8 cellular contexts compared by ENCODE assay signal in the genomic region with DNA sequence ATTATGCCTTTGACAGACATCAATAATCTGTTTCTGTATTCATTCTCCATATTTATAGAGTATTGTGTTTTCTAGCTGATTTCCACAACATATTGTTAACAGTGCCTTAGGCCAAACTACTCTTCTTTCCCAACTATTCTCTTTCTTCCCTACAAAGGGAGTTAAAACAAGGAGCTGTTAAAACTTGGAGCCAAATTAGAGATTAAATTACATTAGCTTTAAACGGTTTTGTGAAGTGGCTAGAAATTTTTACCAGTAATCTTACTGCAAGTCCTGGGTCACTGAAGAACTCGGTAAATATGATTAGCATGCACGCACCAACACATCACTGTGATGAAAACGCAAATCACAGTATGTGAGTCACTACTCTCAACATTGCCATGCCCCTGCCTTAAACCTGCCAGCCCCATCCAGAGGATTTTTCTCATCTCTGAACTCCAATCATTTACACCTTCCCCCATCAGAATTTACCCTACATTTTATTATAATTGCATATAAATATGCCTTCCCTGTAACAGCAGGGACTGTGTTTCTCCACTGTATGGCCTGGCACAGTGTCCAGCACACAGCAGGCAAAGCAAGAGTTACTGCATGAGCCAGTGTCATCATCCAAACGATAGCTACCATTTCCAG. TPM values are rescaled to one million over a fixed set of nuclear protein-coding genes. Genes with fewer than 3 reads are reported as not detected.
DNase-seq lines count a peak whose midpoint lies in the region; ATAC-seq and TF ChIP-seq lines count a peak whose summit lies in the region.

No MANE protein-coding gene starts in this region.

- peaks cover 48% of the 10 kb centered on the region for H3K36me3 Mint-ChIP-seq in CD8-positive, alpha-beta T cell
- peaks cover 11 to 20% (median 15%) of the 10 kb centered on the region in 3 donors for H3K36me3 Mint-ChIP-seq in immature natural killer cell
- peaks cover 38% of the 10 kb centered on the region for H3K36me3 Mint-ChIP-seq in stimulated activated naive CD8-positive, alpha-beta T cell treated with anti-CD3 and anti-CD28 coated beads, Interleukin-15, Interleukin-2, amounts not matched to agents 100 ng/mL and 50 ng/mL, for 24 hours (ENCODE audit: low read depth)

- no peak for DNase-seq in CD8-positive, alpha-beta T cell
- DNase-seq in adrenal gland (peak in 3 of 7 donors; percentile 23 to 26 (median 23)), immature natural killer cell (no peak), SIG-M5 treated with dmso at 0.1 percent for 504 hours (lab: John Stamatoyannopoulos, UW; ENCODE audit: unreplicated experiment) (no peak), NCI-H510A (lab: John Stamatoyannopoulos, UW) (no peak)

- peak overlapping the region; percentile 74 for H3K27ac Mint-ChIP-seq in CD8-positive, alpha-beta T cell
- peak overlapping the region; percentile 81 to 97 (median 96) for H3K27ac Mint-ChIP-seq in immature natural killer cell
- H3K27ac Mint-ChIP-seq in stimulated activated naive CD8-positive, alpha-beta T cell treated with anti-CD3 and anti-CD28 coated beads, Interleukin-15, Interleukin-2, amounts not matched to agents 100 ng/mL and 50 ng/mL, for 24 hours: peak overlapping the region; percentile 68

- POLR2A ChIA-PET in CD8-positive, alpha-beta T cell (lab: Charles Lee): interaction anchor here (0.9 to 3.6 kb wide), 7 partner anchors 10 to 546 kb away, joined by 3 to 37 read pairs (median 6); a partner anchor contains a TSS

- H3K9me3 ChIP-seq in CD8-positive, alpha-beta T cell (ENCODE audit: low read length): peaks cover 2% of the 10 kb centered on the region
- H3K9me3 ChIP-seq in KOPT-K1 (ENCODE audit: insufficient read depth, low read length, poor library complexity, severe bottlenecking): peaks cover 17% of the 10 kb centered on the region
- H3K9me3 ChIP-seq in adrenal gland (replicated peaks in 1 of 3): no peaks in the 10 kb centered on the region

- peaks cover 3% of the 10 kb centered on the region for H3K9me3 Mint-ChIP-seq in CD8-positive, alpha-beta T cell
- peaks cover 0 to 5% (median 0%) of the 10 kb centered on the region in 6 donors for H3K9me3 Mint-ChIP-seq in immature natural killer cell
- peaks cover 9% of the 10 kb centered on the region for H3K9me3 Mint-ChIP-seq in stimulated activated naive CD8-positive, alpha-beta T cell treated with anti-CD3 and anti-CD28 coated beads, Interleukin-15, Interleukin-2, amounts not matched to agents 100 ng/mL and 50 ng/mL, for 24 hours

- no peaks in the 10 kb centered on the region for H3K27me3 Mint-ChIP-seq in CD8-positive, alpha-beta T cell (ENCODE audit: low read depth)
- peaks cover 5 to 8% (median 5%) of the 10 kb centered on the region in 3 donors for H3K27me3 Mint-ChIP-seq in immature natural killer cell (ENCODE audit: low read depth in 3 of 3)
- H3K27me3 Mint-ChIP-seq in stimulated activated naive CD8-positive, alpha-beta T cell treated with anti-CD3 and anti-CD28 coated beads, Interleukin-15, Interleukin-2, amounts not matched to agents 100 ng/mL and 50 ng/mL, for 24 hours: no peaks in the 10 kb centered on the region

- no peaks in the 10 kb centered on the region for H3K27me3 ChIP-seq in CD8-positive, alpha-beta T cell (ENCODE audit: insufficient read depth, low read length)
- H3K27me3 ChIP-seq in adrenal gland: no peaks in the 10 kb centered on the region

- H3K27ac ChIP-seq in CD8-positive, alpha-beta T cell (ENCODE audit: low read depth, low read length): no peak overlapping the region
- H3K27ac ChIP-seq in KOPT-K1 (ENCODE audit: low read depth, low read length, poor library complexity, severe bottlenecking) (peak overlapping the region; percentile 71), adrenal gland (peak overlapping the region in 4 of 5 donors; percentile 82 to 98 (median 94))

- peaks cover 54% of the 10 kb centered on the region for H3K4me1 ChIP-seq in CD8-positive, alpha-beta T cell (ENCODE audit: insufficient read depth, low read length)
- H3K4me1 ChIP-seq in adrenal gland (replicated peaks in 1 of 2): peaks cover 39 to 62% of the 10 kb centered on the region in 2 donors

- CTCF ChIA-PET in CD8-positive, alpha-beta T cell (lab: Charles Lee): interaction anchor here (1.0 to 5.1 kb wide), 3 partner anchors 16 to 348 kb away, joined by 3 to 47 read pairs (median 8); a partner anchor contains a TSS

- intact Hi-C loops in CD8-positive, alpha-beta T cell (cut with DNase I, micrococcal nuclease): loop anchor here (1.0 to 10.0 kb wide), 11 partner anchors 44 to 1739 kb away; a partner anchor contains a TSS
- intact Hi-C loops in adrenal gland (cut with DNase I): no loop called here

- H3K4me3 Mint-ChIP-seq in CD8-positive, alpha-beta T cell: peak overlapping the region; percentile 90
- peak overlapping the region; percentile 86 to 92 (median 90) for H3K4me3 Mint-ChIP-seq in immature natural killer cell
- H3K4me3 Mint-ChIP-seq in stimulated activated naive CD8-positive, alpha-beta T cell treated with anti-CD3 and anti-CD28 coated beads, Interleukin-15, Interleukin-2, amounts not matched to agents 100 ng/mL and 50 ng/mL, for 24 hours: peak overlapping the region; percentile 90

- no peak for TF ChIP-seq POLR2A in adrenal gland (IDR thresholded peaks at IDR 0.05)

- WGBS in adrenal gland, 4 donors: 39 to 55% (median 45%) methylated on average over 5 of the region's 5 CpGs

- peak overlapping the region; percentile 47 for H3K4me3 ChIP-seq in CD8-positive, alpha-beta T cell (ENCODE audit: low read depth, low read length)
- peak overlapping the region in 1 of 4 donors; percentile 84 for H3K4me3 ChIP-seq in adrenal gland

- no peak for TF ChIP-seq CTCF in CD8-positive, alpha-beta T cell (IDR thresholded peaks at IDR 0.05)
- no peak for TF ChIP-seq CTCF in adrenal gland (IDR thresholded peaks at IDR 0.05)

- ATAC-seq in CD8-positive, alpha-beta T cell: no peak
- no peak for ATAC-seq in GM18873 (IDR thresholded peaks at IDR 0.05; ENCODE audit: low FRiP score, unreplicated experiment)

- peaks cover 67% of the 10 kb centered on the region for H3K4me1 Mint-ChIP-seq in CD8-positive, alpha-beta T cell (ENCODE audit: low read depth)
- peaks cover 44 to 71% of the 10 kb centered on the region in 2 donors for H3K4me1 Mint-ChIP-seq in immature natural killer cell
- H3K4me1 Mint-ChIP-seq in stimulated activated naive CD8-positive, alpha-beta T cell treated with anti-CD3 and anti-CD28 coated beads, Interleukin-15, Interleukin-2, amounts not matched to agents 100 ng/mL and 50 ng/mL, for 24 hours (ENCODE audit: low read depth): peaks cover 59% of the 10 kb centered on the region

- no peaks in the 10 kb centered on the region for H3K36me3 ChIP-seq in CD8-positive, alpha-beta T cell (ENCODE audit: insufficient read depth, low read length)
- peaks cover 14% of the 10 kb centered on the region for H3K36me3 ChIP-seq in KOPT-K1 (ENCODE audit: insufficient read depth, low read length)
- peaks cover 0 to under 1% of the 10 kb centered on the region in 2 donors for H3K36me3 ChIP-seq in adrenal gland (replicated peaks in 1 of 2)

RNA-seq across cellular contexts. Expression of a gene that starts 1.5 kb away (rescaled TPM):
- total RNA-seq in CD8-positive, alpha-beta T cell: 100 to 1,000 TPM; 146 to 147 TPM
- 100 to 1,000 TPM; 248 to 461 (median 311) TPM for total RNA-seq in adrenal gland
- 100 to 1,000 TPM; 171 to 444 (median 434) TPM for polyA plus RNA-seq in adrenal gland
- polyA plus RNA-seq in immature natural killer cell: 100 to 1,000 TPM; 104 to 138 (median 108) TPM

Comparison
In these comparisons a context has a peak if more than half of its experiments do, and no peak if none do; other contexts are left out.
1. intact Hi-C loops: an anchor here in CD8-positive, alpha-beta T cell (1.0 to 10.0 kb wide); none called in adrenal gland.